ENCODE assay signal across 4 cellular contexts in the genomic region with DNA sequence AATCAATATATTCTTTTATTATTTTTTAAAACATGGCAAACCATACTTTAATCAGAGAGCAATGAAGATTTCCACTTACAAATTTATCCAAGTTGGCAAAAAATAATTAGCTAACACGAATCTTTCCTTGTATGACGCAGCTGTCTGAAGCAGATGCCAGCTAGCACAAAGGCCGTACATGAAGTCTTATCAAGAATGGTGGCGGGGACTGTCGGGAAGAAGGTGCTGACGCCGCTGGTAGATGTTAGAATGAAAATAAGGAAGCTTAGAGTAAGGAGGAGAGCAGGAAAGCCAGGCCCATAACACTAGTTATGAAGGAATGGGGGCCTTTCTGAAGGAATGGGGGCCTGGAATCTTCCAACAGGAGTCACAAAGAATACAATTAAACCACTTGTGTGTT.
"Had no signal": no experiment of that assay in that cellular context is flagged by ENCODE, and none has a peak within 500 bp of the region (broad histone marks: within the 10 kb centered on the region; RNA-seq: fewer than 3 reads in every experiment).

No MANE protein-coding gene starts in this region.

- H3K27me3 ChIP-seq: esophagus muscularis mucosa, foreskin keratinocyte had no signal

- H3K9me3 ChIP-seq: esophagus muscularis mucosa, thoracic aorta had no signal

- H3K4me3 ChIP-seq: esophagus muscularis mucosa, smooth muscle cell, thoracic aorta had no signal

- H3K36me3 ChIP-seq: thoracic aorta had no signal

- H3K4me1 ChIP-seq: foreskin keratinocyte had no signal

- H3K27ac ChIP-seq: foreskin keratinocyte, thoracic aorta had no signal
